In the genomic region with DNA sequence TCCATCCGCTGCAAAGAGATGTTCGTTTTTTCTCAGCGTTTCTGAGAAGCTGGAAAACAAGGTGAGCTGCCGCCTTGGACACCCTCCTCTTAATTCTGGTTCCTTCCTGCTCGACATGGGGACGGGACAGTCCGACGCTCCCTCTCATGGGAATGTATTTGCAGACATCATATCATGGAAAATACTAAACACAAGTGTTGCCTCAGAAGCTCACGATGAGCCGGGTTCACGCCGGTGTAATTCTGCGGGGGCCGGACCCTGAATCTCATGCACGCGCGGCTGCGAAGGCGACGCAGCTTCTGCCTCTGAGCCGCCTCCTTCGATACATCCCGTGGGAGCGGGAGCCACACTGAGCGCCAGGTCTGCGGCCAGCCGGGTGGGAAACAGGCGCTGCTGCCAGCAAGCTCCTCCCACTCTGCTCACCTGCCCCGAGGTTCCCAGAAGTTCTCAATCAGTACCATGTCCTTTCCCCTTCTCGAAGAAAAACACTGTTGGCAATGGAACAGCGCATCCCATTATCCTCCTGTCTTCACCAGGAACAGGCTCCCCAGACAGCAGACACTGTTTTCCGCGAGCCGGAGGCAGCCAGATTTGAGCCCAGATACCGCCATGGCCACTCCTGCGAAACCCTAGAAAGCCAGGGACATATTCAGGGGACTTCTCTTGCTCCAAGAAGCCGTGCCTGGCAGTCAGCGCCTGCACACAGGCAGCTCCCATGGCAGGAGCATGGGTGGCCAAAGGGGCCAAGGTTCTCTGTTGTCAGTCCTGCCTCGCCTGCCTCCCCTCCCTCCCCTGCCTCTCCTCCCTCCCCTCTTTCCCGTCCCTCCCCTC, we compare ENCODE assay signal across 9 cellular contexts.
DNase-seq lines count a peak whose midpoint lies in the region; ATAC-seq, FAIRE-seq and TF ChIP-seq lines count a peak whose summit lies in the region.
"Had no signal": no experiment of that assay in that cellular context is flagged by ENCODE, and none has a peak within 500 bp of the region (broad histone marks: within the 10 kb centered on the region; RNA-seq: fewer than 3 reads in every experiment).

No MANE protein-coding gene starts in this region.

- DNase-seq in astrocyte (ENCODE audit: low read depth), result no peak
- DNase-seq in medulla oblongata (ENCODE audit: extremely low spot score), result peak; percentile 54
- DNase-seq in GF-D8 (lab: John Stamatoyannopoulos, UW), result no peak
- no peak for DNase-seq in NK-92 (lab: John Stamatoyannopoulos, UW; ENCODE audit: unreplicated experiment)

- peaks cover under 1% of the 10 kb centered on the region for H3K36me3 Mint-ChIP-seq in astrocyte (ENCODE audit: low read depth, unreplicated experiment)

- no peak for FAIRE-seq in astrocyte (lab: Jason Lieb, UNC)

- H3K4me1 Mint-ChIP-seq in astrocyte (ENCODE audit: low read depth, unreplicated experiment), result peaks cover 3% of the 10 kb centered on the region

- peaks cover 24% of the 10 kb centered on the region for H3K27me3 ChIP-seq in HUES6 (ENCODE audit: control insufficient read depth, insufficient read depth, low read length)
- peaks cover 35% of the 10 kb centered on the region for H3K27me3 ChIP-seq in astrocyte (ENCODE audit: insufficient read depth, low read length)
- H3K27me3 ChIP-seq: upper lobe of left lung had no signal

- H2AFZ ChIP-seq in astrocyte (ENCODE audit: low read depth, low read length), result no peak overlapping the region

- H3K27ac Mint-ChIP-seq in astrocyte (ENCODE audit: unreplicated experiment), result no peak overlapping the region

- H3K79me2 ChIP-seq in astrocyte (ENCODE audit: insufficient read depth, low read length), result no peaks in the 10 kb centered on the region

- peak overlapping the region; percentile 64 for H3K4me3 Mint-ChIP-seq in astrocyte (ENCODE audit: unreplicated experiment)

- TF ChIP-seq CTCF in 22Rv1 (IDR thresholded peaks at IDR 0.05), result peak; percentile 48
- no peak for TF ChIP-seq CTCF in astrocyte (IDR thresholded peaks at IDR 0.05; ENCODE audit: insufficient read depth, low read depth, low read length)

- H3K9ac ChIP-seq in HUES6 (ENCODE audit: low read length), result peak overlapping the region; percentile 40
- H3K9ac ChIP-seq in astrocyte (ENCODE audit: low read length), result no peak overlapping the region

- H3K36me3 ChIP-seq in HUES6 (ENCODE audit: control insufficient read depth, insufficient read depth, low read length), result peaks cover 3% of the 10 kb centered on the region
- no peaks in the 10 kb centered on the region for H3K36me3 ChIP-seq in astrocyte (ENCODE audit: insufficient read depth, low read length)
- H3K36me3 ChIP-seq: upper lobe of left lung had no signal

- peaks cover under 1% of the 10 kb centered on the region for H3K9me3 Mint-ChIP-seq in astrocyte (ENCODE audit: unreplicated experiment)

- H3K27me3 Mint-ChIP-seq in astrocyte (ENCODE audit: low read depth, unreplicated experiment), result peaks cover 51% of the 10 kb centered on the region

- H3K4me3 ChIP-seq in HUES6 (ENCODE audit: low read depth, low read length) (peak overlapping the region; percentile 61), astrocyte (ENCODE audit: insufficient read depth, low read depth, low read length) (no peak overlapping the region)

- peak overlapping the region; percentile 67 for H3K4me2 ChIP-seq in astrocyte (ENCODE audit: low read length)

- H3K9me3 ChIP-seq in HUES6 (ENCODE audit: control insufficient read depth, insufficient read depth, low read depth, low read length), result no peaks in the 10 kb centered on the region
- no peaks in the 10 kb centered on the region for H3K9me3 ChIP-seq in astrocyte (ENCODE audit: insufficient read depth, low read depth, low read length)
- H3K9me3 ChIP-seq: upper lobe of left lung had no signal

- H3K27ac ChIP-seq in 22Rv1 (no peak overlapping the region), HUES6 (ENCODE audit: low read depth, low read length) (no peak overlapping the region), astrocyte (ENCODE audit: low read depth, low read length) (no peak overlapping the region)

- H4K20me1 ChIP-seq in astrocyte (ENCODE audit: insufficient read depth, low read length), result no peaks in the 10 kb centered on the region

- H3K4me1 ChIP-seq in HUES6 (ENCODE audit: control insufficient read depth, insufficient read depth, low read length) (peaks cover 61% of the 10 kb centered on the region), astrocyte (ENCODE audit: insufficient read depth, low read length) (no peaks in the 10 kb centered on the region)

- ATAC-seq in GM19463 (IDR thresholded peaks at IDR 0.05; ENCODE audit: unreplicated experiment) (no peak), HG03442 (IDR thresholded peaks at IDR 0.05; ENCODE audit: unreplicated experiment) (no peak)
